Comparison of ENCODE assay signal across 11 cellular contexts in genomic region chr9:95512751-95513120, GRCh38. TPM values are rescaled to one million over a fixed set of nuclear protein-coding genes. Genes with fewer than 3 reads are reported as not detected.
DNase-seq lines count a peak whose midpoint lies in the region; ATAC-seq and TF ChIP-seq lines count a peak whose summit lies in the region.
"Had no signal": no experiment of that assay in that cellular context is flagged by ENCODE, and none has a peak within 500 bp of the region (broad histone marks: within the 10 kb centered on the region; RNA-seq: fewer than 3 reads in every experiment).

No MANE protein-coding gene starts in this region.

- H3K27me3 ChIP-seq in left ventricle myocardium inferior (ENCODE audit: low read depth): no peaks in the 10 kb centered on the region
- peaks cover 0 to 50% (median 0%) of the 10 kb centered on the region in 9 donors for H3K27me3 ChIP-seq in heart left ventricle
- H3K27me3 ChIP-seq in SJCRH30: no peaks in the 10 kb centered on the region

- WGBS in heart left ventricle, 4 donors: 66 to 79% (median 72%) methylated on average over 2 of the region's 2 CpGs

- H3K9me3 ChIP-seq in left ventricle myocardium inferior (replicated peaks): no peaks in the 10 kb centered on the region
- no peaks in the 10 kb centered on the region for H3K9me3 ChIP-seq in heart left ventricle
- no peaks in the 10 kb centered on the region for H3K9me3 ChIP-seq in SJCRH30 (replicated peaks)
- H3K9me3 ChIP-seq: esophagus squamous epithelium had no signal

- H3K4me1 Mint-ChIP-seq in type B pancreatic cell (ENCODE audit: unreplicated experiment): peaks cover 32% of the 10 kb centered on the region

- peak overlapping the region; percentile 97 for H3K27ac Mint-ChIP-seq in type B pancreatic cell

- no peaks in the 10 kb centered on the region for H3K9me3 Mint-ChIP-seq in type B pancreatic cell

- H3K27me3 Mint-ChIP-seq in type B pancreatic cell: peaks cover 49% of the 10 kb centered on the region

- intact Hi-C loops in left ventricle myocardium inferior (cut with micrococcal nuclease) (no loop called here), heart left ventricle (cut with DNase I) (loop anchor here in 5 of 10 donors (5.0 to 10.0 kb wide), 5 partner anchors 58 to 365 kb away; partner anchors contain the start of genes ERCC6L2 (in 3 of the 5) and FANCC (in 2 of the 5))

- H3K36me3 ChIP-seq in left ventricle myocardium inferior (no peaks in the 10 kb centered on the region), heart left ventricle (no peaks in the 10 kb centered on the region), SJCRH30 (no peaks in the 10 kb centered on the region)
- H3K36me3 ChIP-seq: esophagus squamous epithelium had no signal

- H3K36me3 Mint-ChIP-seq in type B pancreatic cell: no peaks in the 10 kb centered on the region

- H3K27ac ChIP-seq in left ventricle myocardium inferior (replicated peaks) (peak overlapping the region; percentile 99), heart left ventricle (peak overlapping the region in 1 of 12 donors; percentile 28), SJCRH30 (peak overlapping the region; percentile 97; the same call in 1 of the 2 replicates)

- peak overlapping the region; percentile 95 for H3K4me3 Mint-ChIP-seq in type B pancreatic cell

- H3K4me3 ChIP-seq in left ventricle myocardium inferior: no peak overlapping the region
- no peak overlapping the region for H3K4me3 ChIP-seq in heart left ventricle
- H3K4me3 ChIP-seq in SJCRH30: peak overlapping the region; percentile 86
- H3K4me3 ChIP-seq in fibroblast of villous mesenchyme (ENCODE audit: low read depth, low read length): peak overlapping the region; percentile 1

- H3K4me1 ChIP-seq in left ventricle myocardium inferior: peaks cover 61% of the 10 kb centered on the region
- H3K4me1 ChIP-seq in heart left ventricle: peaks cover 3 to 43% (median 17%) of the 10 kb centered on the region in 12 donors
- H3K4me1 ChIP-seq in SJCRH30: peaks cover 5% of the 10 kb centered on the region

- no peak for TF ChIP-seq POLR2A in heart left ventricle (IDR thresholded peaks at IDR 0.05)

- no peak for ATAC-seq in heart left ventricle

- TF ChIP-seq CTCF in left ventricle myocardium inferior (IDR thresholded peaks at IDR 0.05; ENCODE audit: borderline replicate concordance) (no peak), heart left ventricle (IDR thresholded peaks at IDR 0.05) (no peak), fibroblast of villous mesenchyme (IDR thresholded peaks at IDR 0.05; ENCODE audit: insufficient read depth, low read depth, low read length) (no peak), type B pancreatic cell (conservative IDR thresholded peaks at IDR 0.05) (no peak)

- DNase-seq in left ventricle myocardium inferior (no peak), heart left ventricle (no peak), SJCRH30 (no peak), fibroblast of villous mesenchyme (ENCODE audit: low read depth) (no peak), type B pancreatic cell (ENCODE audit: extremely low spot score, unreplicated experiment) (no peak), NCI-H82 treated with DMSO at 0.1 percent for 48 hours (lab: John Stamatoyannopoulos, UW; ENCODE audit: unreplicated experiment) (no peak), NCI-H226 (no peak), SW 1271 (lab: John Stamatoyannopoulos, UW) (no peak)
- DNase-seq: activated naive CD4-positive, alpha-beta T cell treated with Interleukin-2 at 50 U/mL for 16 hours; DMS79; esophagus squamous epithelium had no signal

RNA-seq across cellular contexts. Expression of gene PTCH1, which starts 4.0 kb away (rescaled TPM):
- total RNA-seq in left ventricle myocardium inferior (6.6 TPM), heart left ventricle (10 to 100 TPM in 2 of 9 donors, 1 to 10 TPM in 7; 2.9 to 15.2 (median 6.6) TPM), fibroblast of villous mesenchyme (1.7 and 2.9 TPM in 2 replicates), type B pancreatic cell (ENCODE audit: low replicate concordance) (41.7 and 123 TPM in 2 replicates)
- 1 to 10 TPM; 2.2 to 3.8 TPM for polyA plus RNA-seq in heart left ventricle
- 35.2 and 39.2 TPM in 2 replicates for total RNA-seq in SJCRH30 (2014; rRNA removed; shearing (Covaris generic))

Comparison
In these comparisons a context has a peak if more than half of its experiments do, and no peak if none do; other contexts are left out.
1. H3K4me3 ChIP-seq: peak in SJCRH30 (single experiment) and fibroblast of villous mesenchyme (single experiment); none in left ventricle myocardium inferior (single experiment) and heart left ventricle (0 of 12).